Comparison of ENCODE assay signal across 20 cellular contexts in genomic region chr9:118630931-118631595, GRCh38.
DNase-seq lines count a peak whose midpoint lies in the region; ATAC-seq, FAIRE-seq and TF ChIP-seq lines count a peak whose summit lies in the region.
"Had no signal": no experiment of that assay in that cellular context is flagged by ENCODE, and none has a peak within 500 bp of the region (broad histone marks: within the 10 kb centered on the region; RNA-seq: fewer than 3 reads in every experiment).

No MANE protein-coding gene starts in this region.

- peak; percentile 38 for DNase-seq in LHCN-M2 (ENCODE audit: low read depth)
- peak; percentile 37 for DNase-seq in bronchial epithelial cell (ENCODE audit: low read depth)
- peak; percentile 36 for DNase-seq in kidney glomerular epithelial cell (lab: John Stamatoyannopoulos, UW)
- DNase-seq in NCI-H2081 treated with DMSO at 0.1 percent for 48 hours (lab: John Stamatoyannopoulos, UW), result no peak
- no peak for DNase-seq in cortex of kidney (lab: John Stamatoyannopoulos, UW)
- DNase-seq in NCI-H187 (lab: John Stamatoyannopoulos, UW), result no peak
- DNase-seq: C1 segment of cervical spinal cord; CD4-positive, alpha-beta memory T cell; COR-L47; GDM1; GOT3; NCI-H1092; NCI-H1417 treated with DMSO at 0.1 percent for 48 hours; NCI-H187 treated with DMSO at 0.1 percent for 48 hours; NCI-H2107; NCI-H446 treated with DMSO at 0.1 percent for 48 hours; NCI-H526; SHP77 had no signal

- no peak for ATAC-seq in GM21786 (IDR thresholded peaks at IDR 0.05; ENCODE audit: unreplicated experiment)
- ATAC-seq: GM12878 had no signal

- no peaks in the 10 kb centered on the region for H3K36me3 ChIP-seq in bronchial epithelial cell (ENCODE audit: control insufficient read depth, insufficient read depth, low read length)

- no peak for TF ChIP-seq CTCF in bronchial epithelial cell (IDR thresholded peaks at IDR 0.05; ENCODE audit: insufficient read depth, low read length, severe bottlenecking)

- H3K4me3 ChIP-seq in bronchial epithelial cell (ENCODE audit: low read depth, low read length), result no peak overlapping the region
- H3K4me3 ChIP-seq: GM12878 had no signal

- FAIRE-seq in bronchial epithelial cell (lab: Jason Lieb, UNC), result no peak
- FAIRE-seq: GM12878 had no signal

- H3K27me3 ChIP-seq in bronchial epithelial cell (ENCODE audit: control insufficient read depth, insufficient read depth, low read length), result no peaks in the 10 kb centered on the region

Comparison
In these comparisons a context has a peak if more than half of its experiments do, and no peak if none do; other contexts are left out.
1. DNase-seq: peak in LHCN-M2 (single experiment), bronchial epithelial cell (single experiment) and kidney glomerular epithelial cell (single experiment); none in NCI-H2081 treated with DMSO at 0.1 percent for 48 hours (single experiment), cortex of kidney (single experiment) and NCI-H187 (0 of 2).